ENCODE assay signal across 10 cellular contexts in genomic region chr10:124221356-124222297, GRCh38.
DNase-seq lines count a peak whose midpoint lies in the region; ATAC-seq and TF ChIP-seq lines count a peak whose summit lies in the region.
"Had no signal": no experiment of that assay in that cellular context is flagged by ENCODE, and none has a peak within 500 bp of the region (broad histone marks: within the 10 kb centered on the region; RNA-seq: fewer than 3 reads in every experiment).

No MANE protein-coding gene starts in this region.

- H3K9me3 ChIP-seq in RWPE2 (ENCODE audit: severe bottlenecking): no peaks in the 10 kb centered on the region

- peak overlapping the region; percentile 12 to 72 (median 62) for H3K4me3 Mint-ChIP-seq in nephron
- H3K4me3 Mint-ChIP-seq: central memory CD8-positive, alpha-beta T cell had no signal

- DNase-seq in RWPE2 (ENCODE audit: low spot score): no peak
- no peak for DNase-seq in NCI-H2171 treated with DMSO at 0.1 percent for 48 hours (lab: John Stamatoyannopoulos, UW)
- no peak for DNase-seq in activated gamma-delta T cell (lab: John Stamatoyannopoulos, UW)
- DNase-seq in NCI-H748 treated with DMSO at 0.1 percent for 48 hours (lab: John Stamatoyannopoulos, UW): no peak
- DNase-seq in activated CD4-positive, alpha-beta T cell treated with anti-CD3 and anti-CD28 coated beads, Interleukin-2, amount 50 U/mL, for 48 hours: no peak

- no peaks in the 10 kb centered on the region for H3K4me1 ChIP-seq in RWPE2 (ENCODE audit: insufficient read depth, poor library complexity, severe bottlenecking)

- H3K4me3 ChIP-seq in RWPE2 (ENCODE audit: severe bottlenecking): no peak overlapping the region
- H3K4me3 ChIP-seq: K562 had no signal

- H3K27ac Mint-ChIP-seq in nephron: peak overlapping the region; percentile 93 to 98 (median 94)

- H3K27me3 Mint-ChIP-seq in nephron (ENCODE audit: low read depth): peaks cover 24% of the 10 kb centered on the region

- ATAC-seq in GM18907 (IDR thresholded peaks at IDR 0.05; ENCODE audit: unreplicated experiment) (peak; percentile 70), HG02678 (IDR thresholded peaks at IDR 0.05; ENCODE audit: unreplicated experiment) (peak; percentile 79), RWPE2 (ENCODE audit: low read depth) (peak; percentile 19; the same call in 1 of the 3 replicates)
- ATAC-seq: K562 had no signal

- no peaks in the 10 kb centered on the region for H3K36me3 Mint-ChIP-seq in nephron (ENCODE audit: low read depth)

- H3K9me3 Mint-ChIP-seq in nephron: peaks cover 16% of the 10 kb centered on the region

- H3K4me1 Mint-ChIP-seq in nephron: peaks cover 73% of the 10 kb centered on the region

- H3K27ac ChIP-seq in RWPE2 (ENCODE audit: poor library complexity, severe bottlenecking): no peak overlapping the region

- no peaks in the 10 kb centered on the region for H3K27me3 ChIP-seq in RWPE2 (ENCODE audit: insufficient read depth, poor library complexity, severe bottlenecking)

- H3K36me3 ChIP-seq in RWPE2 (ENCODE audit: low read depth): no peaks in the 10 kb centered on the region

- no peak for TF ChIP-seq CTCF in RWPE2 (IDR thresholded peaks at IDR 0.05; ENCODE audit: poor library complexity, severe bottlenecking)
- TF ChIP-seq CTCF in nephron (IDR thresholded peaks at IDR 0.05; ENCODE audit: unreplicated experiment in 3 of 3): no peak

Comparison
In these comparisons a context has a peak if more than half of its experiments do, and no peak if none do; other contexts are left out.
1. ATAC-seq: peak in every context shown above with its lines; median percentile 79 in HG02678; 70 in GM18907; 19 in RWPE2.